Comparison of ENCODE assay signal across 9 cellular contexts in genomic region chr1:209823143-209824041, GRCh38. TPM values are rescaled to one million over a fixed set of nuclear protein-coding genes. Genes with fewer than 3 reads are reported as not detected.
DNase-seq lines count a peak whose midpoint lies in the region; ATAC-seq, FAIRE-seq and TF ChIP-seq lines count a peak whose summit lies in the region.
"Had no signal": no experiment of that assay in that cellular context is flagged by ENCODE, and none has a peak within 500 bp of the region (broad histone marks: within the 10 kb centered on the region; RNA-seq: fewer than 3 reads in every experiment).

No MANE protein-coding gene starts in this region.

- intact Hi-C loops in endothelial cell of umbilical vein (cut with micrococcal nuclease): loop anchor here (1.0 kb wide), 10 partner anchors 15 to 1619 kb away; partner anchors contain the start of gene C1orf74

- H3K4me3 ChIP-seq in SJSA1 (no peak overlapping the region), endothelial cell of umbilical vein (replicated peaks in 1 of 3; ENCODE audit: insufficient read depth in 1 of 3, low read depth in 1 of 3, low read length in 3 of 3) (peak overlapping the region in 1 of 3 experiments; percentile 51)

- ATAC-seq in GM18861 (IDR thresholded peaks at IDR 0.05; ENCODE audit: unreplicated experiment) (peak; percentile 46), omental fat pad (ENCODE audit: low FRiP score) (no peak)

- TSS peak; percentile 77 for BruUV-seq in endothelial cell of umbilical vein (replicated peaks; lab: Mats Ljungman, UMichigan)

- peaks cover 25% of the 10 kb centered on the region for H3K27me3 Mint-ChIP-seq in nephron (ENCODE audit: low read depth)

- DNase-seq in CD1c-positive myeloid dendritic cell (ENCODE audit: extremely low spot score) (peak; percentile 61), SJSA1 (ENCODE audit: low read depth in 1 of 2, low spot score in 2 of 2) (peak in 1 of 2 experiments; percentile 62), endothelial cell of umbilical vein (ENCODE audit: low read depth, low spot score) (peak; percentile 90), omental fat pad (ENCODE audit: low spot score) (no peak)
- no peak for DNase-seq in activated T-cell treated with anti-CD3 and anti-CD28 coated beads, Interleukin-2, amount 50 U/mL, for 48 hours

- FAIRE-seq in endothelial cell of umbilical vein (lab: Jason Lieb, UNC): peak; percentile 85

- dilution Hi-C loops in endothelial cell of umbilical vein (cut with MboI; ENCODE audit: extremely low pct_ligation_motif_present, low sequenced_read_pairs): no loop called here

- H3K4me2 ChIP-seq in endothelial cell of umbilical vein (ENCODE audit: insufficient read depth, low read length): peak overlapping the region; percentile 78

- TF ChIP-seq CTCF in LNCAP (IDR thresholded peaks at IDR 0.05) (peak; percentile 95), endothelial cell of umbilical vein (IDR thresholded peaks at IDR 0.05; ENCODE audit: extremely low read depth in 1 of 2, insufficient read depth in 1 of 2, low read depth in 1 of 2, low read length in 2 of 2) (peak; percentile 56 to 60), nephron (IDR thresholded peaks at IDR 0.05; ENCODE audit: unreplicated experiment in 3 of 3) (peak; percentile 65 to 82 (median 73)), omental fat pad (IDR thresholded peaks at IDR 0.05) (no peak)

- H4K20me1 ChIP-seq in endothelial cell of umbilical vein (replicated peaks; ENCODE audit: control insufficient read depth, extremely low read depth, insufficient read depth, low read length): no peaks in the 10 kb centered on the region

- H2AFZ ChIP-seq in endothelial cell of umbilical vein (ENCODE audit: low read depth, low read length): peak overlapping the region; percentile 34

- no peaks in the 10 kb centered on the region for H3K9me3 ChIP-seq in SJSA1 (replicated peaks)
- H3K9me3 ChIP-seq in endothelial cell of umbilical vein (replicated peaks; ENCODE audit: control insufficient read depth, insufficient read depth, low read length): no peaks in the 10 kb centered on the region

- peaks cover 2% of the 10 kb centered on the region for H3K79me2 ChIP-seq in endothelial cell of umbilical vein (ENCODE audit: control insufficient read depth, insufficient read depth, low read length)

- peak; percentile 80 for TF ChIP-seq POLR2A in endothelial cell of umbilical vein (IDR thresholded peaks at IDR 0.05; ENCODE audit: low read depth, low read length)

- no peaks in the 10 kb centered on the region for H3K9me3 Mint-ChIP-seq in nephron
- H3K9me3 Mint-ChIP-seq: T-cell had no signal

- peak overlapping the region; percentile 92 for H3K9ac ChIP-seq in endothelial cell of umbilical vein (replicated peaks; ENCODE audit: extremely low read depth, insufficient read depth, low read length)

- CTCF ChIA-PET in endothelial cell of umbilical vein (lab: Charles Lee): interaction anchor here (0.7 to 6.1 kb wide), 36 partner anchors 8 to 1616 kb away, joined by 3 to 109 read pairs (median 4); partner anchors contain the start of genes C1orf74 and IRF6

- H3K27me3 ChIP-seq in SJSA1 (replicated peaks) (0 out of 2 replicates have a peak, but pooled peaks cover 3% of the 10 kb centered on the region), endothelial cell of umbilical vein (ENCODE audit: control insufficient read depth in 2 of 2, insufficient read depth in 2 of 2, low read length in 2 of 2) (no peaks in the 10 kb centered on the region)

- H3K4me3 Mint-ChIP-seq in nephron: no peak overlapping the region
- H3K4me3 Mint-ChIP-seq: T-cell had no signal

- H3K4me1 ChIP-seq in SJSA1 (replicated peaks) (peaks cover 14% of the 10 kb centered on the region), endothelial cell of umbilical vein (ENCODE audit: control insufficient read depth, extremely low read depth, insufficient read depth, low read length) (peaks cover 31% of the 10 kb centered on the region)

- H3K36me3 ChIP-seq in SJSA1 (0 out of 2 replicates have a peak, but pooled peaks cover 3% of the 10 kb centered on the region), endothelial cell of umbilical vein (ENCODE audit: control insufficient read depth in 2 of 2, extremely low read depth in 1 of 2, insufficient read depth in 2 of 2, low read length in 2 of 2) (no peaks in the 10 kb centered on the region)

- H3K27ac ChIP-seq in SJSA1 (peak overlapping the region; percentile 73), endothelial cell of umbilical vein (ENCODE audit: insufficient read depth, low read depth, low read length) (peak overlapping the region; percentile 97)

- H3K36me3 Mint-ChIP-seq in nephron (ENCODE audit: low read depth): no peaks in the 10 kb centered on the region
- H3K36me3 Mint-ChIP-seq: T-cell had no signal

- peak overlapping the region in 1 of 3 experiments; percentile 1 for H3K27ac Mint-ChIP-seq in nephron

- no peaks in the 10 kb centered on the region for H3K9me1 ChIP-seq in endothelial cell of umbilical vein (replicated peaks; ENCODE audit: control insufficient read depth, extremely low read depth, insufficient read depth, low read length)

- POLR2A ChIA-PET in endothelial cell of umbilical vein (lab: Charles Lee): interaction anchor here (0.6 to 2.4 kb wide), 7 partner anchors 15 to 550 kb away, joined by 3 to 27 read pairs (median 9); partner anchors contain the start of genes C1orf74 and IRF6

- peaks cover 22% of the 10 kb centered on the region for H3K4me1 Mint-ChIP-seq in nephron

TF ChIP-seq in endothelial cell of umbilical vein, 7 proteins besides CTCF, POLR2A, EP300 and RAD21:
- TF ChIP-seq FOS (IDR thresholded peaks at IDR 0.05; ENCODE audit: borderline replicate concordance, insufficient read depth, low read length) (peak; percentile 91), POLR2AphosphoS5 (IDR thresholded peaks at IDR 0.05; ENCODE audit: insufficient read depth, low read depth, low read length) (peak; percentile 87), EZH2 (IDR thresholded peaks at IDR 0.05; ENCODE audit: borderline replicate concordance, low read depth, low read length, severe bottlenecking) (no peak), MAX (IDR thresholded peaks at IDR 0.05; ENCODE audit: insufficient read depth, insufficient read length) (no peak), JUN (IDR thresholded peaks at IDR 0.05; ENCODE audit: borderline replicate concordance, insufficient read depth, insufficient read length, low read depth) (peak; percentile 98), GATA2 (IDR thresholded peaks at IDR 0.05; ENCODE audit: insufficient read depth, insufficient read length, low read depth, low read length) (peak; percentile 98), MYC (IDR thresholded peaks at IDR 0.05; ENCODE audit: low read depth, low read length) (peak; percentile 48)

RNA-seq across cellular contexts. Expression of gene UTP25, which starts 4.4 kb away (rescaled TPM):
- 3.7 and 6.9 TPM in 2 replicates for total RNA-seq in SJSA1 (2014; rRNA removed; shearing (Covaris generic))
- total RNA-seq in endothelial cell of umbilical vein (10.5 and 11.7 TPM in 2 replicates), omental fat pad (10 to 100 TPM in 1 of 4 donors, 1 to 10 TPM in 3; 6.6 to 18.5 (median 9.2) TPM)
- 5.9 and 6.6 TPM in 2 replicates for polyA plus RNA-seq in endothelial cell of umbilical vein
- 5.3 and 5.7 TPM in 2 replicates for polyA plus RNA-seq in endothelial cell of umbilical vein (2011; cell fraction: cytosol; rRNA removed)
- polyA plus RNA-seq in endothelial cell of umbilical vein (2011; cell fraction: nucleus; rRNA removed): 23.9 and 27.8 TPM in 2 replicates
- polyA plus RNA-seq in endothelial cell of umbilical vein (2012): 6.5 and 9.0 TPM in 2 replicates
- polyA minus RNA-seq in endothelial cell of umbilical vein: 20.9 and 22.0 TPM in 2 replicates
- 10.0 TPM for polyA minus RNA-seq in endothelial cell of umbilical vein (2011; cell fraction: cytosol; rRNA and poly(A)+ RNA removed)
- polyA minus RNA-seq in endothelial cell of umbilical vein (2011; cell fraction: nucleus; rRNA and poly(A)+ RNA removed): 47.3 and 73.9 TPM in 2 replicates

RNA-seq across cellular contexts. Expression of gene IRF6, which starts 17.4 kb away (rescaled TPM):
- not detected in 2 replicates for total RNA-seq in SJSA1 (2014; rRNA removed; shearing (Covaris generic))
- 22.1 and 42.0 TPM in 2 replicates for total RNA-seq in endothelial cell of umbilical vein
- polyA plus RNA-seq in endothelial cell of umbilical vein: 55.8 and 65.0 TPM in 2 replicates
- polyA plus RNA-seq in endothelial cell of umbilical vein (2011; cell fraction: cytosol; rRNA removed): 33.7 and 34.7 TPM in 2 replicates
- 120 and 125 TPM in 2 replicates for polyA plus RNA-seq in endothelial cell of umbilical vein (2011; cell fraction: nucleus; rRNA removed)
- polyA plus RNA-seq in endothelial cell of umbilical vein (2012): 3.6 and 7.9 TPM in 2 replicates
- polyA minus RNA-seq in endothelial cell of umbilical vein: 176 and 196 TPM in 2 replicates
- not detected for polyA minus RNA-seq in endothelial cell of umbilical vein (2011; cell fraction: cytosol; rRNA and poly(A)+ RNA removed)
- 126 and 158 TPM in 2 replicates for polyA minus RNA-seq in endothelial cell of umbilical vein (2011; cell fraction: nucleus; rRNA and poly(A)+ RNA removed)
- 1 to 10 TPM in 2 of 4 donors, under 1 TPM in 2; 0.44 to 1.4 (median 1.0) TPM for total RNA-seq in omental fat pad

RNA-seq across cellular contexts. Expression of gene C1orf74, which starts 39.0 kb away (rescaled TPM):
- 3.5 and 4.1 TPM in 2 replicates for total RNA-seq in SJSA1 (2014; rRNA removed; shearing (Covaris generic))
- total RNA-seq in endothelial cell of umbilical vein (2.3 and 3.0 TPM in 2 replicates), omental fat pad (1 to 10 TPM in 2 of 4 donors, under 1 TPM in 2; 0.37 to 1.9 (median 1.0) TPM)
- polyA plus RNA-seq in endothelial cell of umbilical vein: 2.4 TPM in 2 replicates
- polyA plus RNA-seq in endothelial cell of umbilical vein (2011; cell fraction: cytosol; rRNA removed): 1.1 and 1.7 TPM in 2 replicates
- polyA plus RNA-seq in endothelial cell of umbilical vein (2011; cell fraction: nucleus; rRNA removed): 12.1 and 12.6 TPM in 2 replicates
- polyA plus RNA-seq in endothelial cell of umbilical vein (2012): 1.2 and 1.3 TPM in 2 replicates
- 7.8 and 11.1 TPM in 2 replicates for polyA minus RNA-seq in endothelial cell of umbilical vein
- polyA minus RNA-seq in endothelial cell of umbilical vein (2011; cell fraction: cytosol; rRNA and poly(A)+ RNA removed): 1.1 TPM
- polyA minus RNA-seq in endothelial cell of umbilical vein (2011; cell fraction: nucleus; rRNA and poly(A)+ RNA removed): 24.5 and 31.8 TPM in 2 replicates

Comparison
In these comparisons a context has a peak if more than half of its experiments do, and no peak if none do; other contexts are left out.
1. DNase-seq: peak in CD1c-positive myeloid dendritic cell (single experiment) and endothelial cell of umbilical vein (single experiment); none in omental fat pad (single experiment) and activated T-cell treated with anti-CD3 and anti-CD28 coated beads, Interleukin-2, amount 50 U/mL, for 48 hours (0 of 2).
2. CTCF ChIP-seq: peak in LNCAP (single experiment), endothelial cell of umbilical vein (2 of 2) and nephron (3 of 3); none in omental fat pad (0 of 3).